In genomic region chr1:230270185-230270939, GRCh38 we compare ENCODE assay signal across 8 cellular contexts.
DNase-seq lines count a peak whose midpoint lies in the region; ATAC-seq and TF ChIP-seq lines count a peak whose summit lies in the region.

No MANE protein-coding gene starts in this region.

- peak; percentile 63 for ATAC-seq in GM21576 (IDR thresholded peaks at IDR 0.05; ENCODE audit: unreplicated experiment)
- peak; percentile 85 for ATAC-seq in stimulated activated naive CD8-positive, alpha-beta T cell treated with anti-CD3 and anti-CD28 coated beads, Interleukin-15, amount 100 ng/mL, for 72 hours

- 63 to 67% methylated on average over 9 of the region's 9 CpGs for WGBS in lower leg skin, 2 donors

- TF ChIP-seq POLR2A in lower leg skin (IDR thresholded peaks at IDR 0.05) = no peak

- intact Hi-C loops in lower leg skin (cut with DNase I; ENCODE audit: low total_unique reads) = no loop called here

- H3K27me3 Mint-ChIP-seq in stimulated activated naive CD8-positive, alpha-beta T cell treated with anti-CD3 and anti-CD28 coated beads, Interleukin-15, amount 100 ng/mL, for 72 hours = no peaks in the 10 kb centered on the region

- peak overlapping the region; percentile 45 to 72 for H3K4me3 Mint-ChIP-seq in stimulated activated naive CD8-positive, alpha-beta T cell treated with anti-CD3 and anti-CD28 coated beads, Interleukin-15, amount 100 ng/mL, for 72 hours

- DNase-seq in G401 (ENCODE audit: low spot score) (peak; percentile 58), NCI-H2081 (lab: John Stamatoyannopoulos, UW) (peak; percentile 73 to 93), cardiac fibroblast (ENCODE audit: low read depth in 2 of 2) (peak; percentile 45 to 78), NCI-H2171 treated with DMSO at 0.1 percent for 48 hours (lab: John Stamatoyannopoulos, UW) (no peak), SW 1271 (lab: John Stamatoyannopoulos, UW) (no peak), lower leg skin (ENCODE audit: low spot score in 2 of 2) (no peak)
- DNase-seq in stimulated activated naive CD8-positive, alpha-beta T cell treated with anti-CD3 and anti-CD28 coated beads, Interleukin-15, amount 100 ng/mL, for 72 hours = peak in 1 of 2 donors; percentile 62

- H3K4me1 Mint-ChIP-seq in stimulated activated naive CD8-positive, alpha-beta T cell treated with anti-CD3 and anti-CD28 coated beads, Interleukin-15, amount 100 ng/mL, for 72 hours = peaks cover 72% of the 10 kb centered on the region

- H3K9me3 Mint-ChIP-seq in stimulated activated naive CD8-positive, alpha-beta T cell treated with anti-CD3 and anti-CD28 coated beads, Interleukin-15, amount 100 ng/mL, for 72 hours = no peaks in the 10 kb centered on the region

- H3K4me3 ChIP-seq in cardiac fibroblast (replicated peaks in 1 of 2; ENCODE audit: low read depth in 2 of 2, low read length in 2 of 2) (no peak overlapping the region), lower leg skin (ENCODE audit: low read depth, poor library complexity, severe bottlenecking) (no peak overlapping the region)

- in situ Hi-C loops in G401 (cut with HindIII; ENCODE audit: low sequenced_read_pairs) = no loop called here

- no peak for TF ChIP-seq CTCF in cardiac fibroblast (IDR thresholded peaks at IDR 0.05; ENCODE audit: low read depth, low read length)
- TF ChIP-seq CTCF in lower leg skin (IDR thresholded peaks at IDR 0.05) = no peak

- H3K27ac Mint-ChIP-seq in stimulated activated naive CD8-positive, alpha-beta T cell treated with anti-CD3 and anti-CD28 coated beads, Interleukin-15, amount 100 ng/mL, for 72 hours = peak overlapping the region; percentile 71 to 96

Comparison
In these comparisons a context has a peak if more than half of its experiments do, and no peak if none do; other contexts are left out.
1. DNase-seq: peak in G401 (single experiment), NCI-H2081 (2 of 2) and cardiac fibroblast (2 of 2); none in NCI-H2171 treated with DMSO at 0.1 percent for 48 hours (single experiment), SW 1271 (0 of 2) and lower leg skin (0 of 2).